ENCODE assay signal across 8 cellular contexts in genomic region chr19:18340237-18340989, GRCh38. TPM values are rescaled to one million over a fixed set of nuclear protein-coding genes. Genes with fewer than 3 reads are reported as not detected.
DNase-seq lines count a peak whose midpoint lies in the region; ATAC-seq and TF ChIP-seq lines count a peak whose summit lies in the region.

Gene PGPEP1, plus strand, starts transcription at chr19:18340598. Its CDS starts 84 bp downstream, at chr19:18340682.

- no peaks in the 10 kb centered on the region for H3K36me3 ChIP-seq in OCI-LY7 (ENCODE audit: insufficient read depth, low read length)
- peaks cover 0 to 5% of the 10 kb centered on the region in 2 donors for H3K36me3 ChIP-seq in muscle layer of duodenum (ENCODE audit: control insufficient read depth in 1 of 2, insufficient read depth in 2 of 2, low read length in 2 of 2)

- H3K4me2 ChIP-seq in OCI-LY7 (ENCODE audit: low read length) = peak within 1 kb of the TSS; percentile 98

- H3K4me3 ChIP-seq in OCI-LY7 (ENCODE audit: low read depth, low read length, poor library complexity, severe bottlenecking) = peak within 1 kb of the TSS; percentile 88
- peak within 1 kb of the TSS; percentile 78 to 94 for H3K4me3 ChIP-seq in muscle layer of duodenum (ENCODE audit: low read depth in 1 of 2, low read length in 2 of 2)

- peak; percentile 17 for DNase-seq in GF-D8 (lab: John Stamatoyannopoulos, UW)
- peak; percentile 81 for DNase-seq in OCI-LY7 (ENCODE audit: low spot score)
- DNase-seq in activated T-cell treated with anti-CD3 and anti-CD28 coated beads, Interleukin-2, amount 50 U/mL, for 4 hours = peak; percentile 59
- no peak for DNase-seq in foreskin melanocyte

- H3K27ac Mint-ChIP-seq in stimulated activated memory B cell treated with anti-CD40 and anti-IgM and Interleukin-4, amounts not matched to agents 10 μg/mL and 1 μg/mL and 100 μg/mL, for 72 hours = peak within 1 kb of the TSS; percentile 53

- POLR2A ChIA-PET in OCI-LY7 (lab: Charles Lee) = interaction anchor here (2.4 kb wide), 2 partner anchors 11 to 59 kb away, joined by 13 to 19 read pairs; partner anchors contain the start of gene JUND

- peak within 1 kb of the TSS; percentile 56 for H3K27ac ChIP-seq in OCI-LY7 (ENCODE audit: low read depth, low read length, poor library complexity, severe bottlenecking)
- H3K27ac ChIP-seq in muscle layer of duodenum (ENCODE audit: low read length) = peak within 1 kb of the TSS; percentile 69

- no TSS peak for BruUV-seq in OCI-LY7 (replicated peaks; lab: Mats Ljungman, UMichigan)

- ATAC-seq in HG02759 (IDR thresholded peaks at IDR 0.05; ENCODE audit: unreplicated experiment) (peak; percentile 63), esophagus mucosa (peak; percentile 59)
- peak; percentile 65 to 69 for ATAC-seq in activated T-cell treated with anti-CD3 and anti-CD28 coated beads, Interleukin-2, amount 50 U/mL, for 4 hours
- peak; percentile 83 for ATAC-seq in stimulated activated memory B cell treated with anti-CD40 and anti-IgM and Interleukin-4, amounts not matched to agents 10 μg/mL and 1 μg/mL and 100 μg/mL, for 72 hours

- TF ChIP-seq CTCF in OCI-LY7 (conservative IDR thresholded peaks at IDR 0.05; ENCODE audit: low read length) = no peak

- intact Hi-C loops in OCI-LY7 (cut with micrococcal nuclease; ENCODE audit: unreplicated experiment) = no loop called here

- no peaks in the 10 kb centered on the region for H3K36me3 Mint-ChIP-seq in activated T-cell treated with anti-CD3 and anti-CD28 coated beads, Interleukin-2, amount 50 U/mL, for 4 hours (ENCODE audit: insufficient read depth)
- H3K36me3 Mint-ChIP-seq in stimulated activated memory B cell treated with anti-CD40 and anti-IgM and Interleukin-4, amounts not matched to agents 10 μg/mL and 1 μg/mL and 100 μg/mL, for 72 hours = peaks cover 4% of the 10 kb centered on the region

- H3K27me3 Mint-ChIP-seq in activated T-cell treated with anti-CD3 and anti-CD28 coated beads, Interleukin-2, amount 50 U/mL, for 4 hours (ENCODE audit: low read depth) = no peaks in the 10 kb centered on the region
- H3K27me3 Mint-ChIP-seq in stimulated activated memory B cell treated with anti-CD40 and anti-IgM and Interleukin-4, amounts not matched to agents 10 μg/mL and 1 μg/mL and 100 μg/mL, for 72 hours = no peaks in the 10 kb centered on the region

- no peaks in the 10 kb centered on the region for H4K20me1 ChIP-seq in OCI-LY7 (ENCODE audit: insufficient read depth, low read length)

- H2AFZ ChIP-seq in OCI-LY7 (ENCODE audit: low read length) = peak within 1 kb of the TSS; percentile 72

- H3K4me1 ChIP-seq in OCI-LY7 (ENCODE audit: insufficient read depth, low read length, poor library complexity, severe bottlenecking) (peaks cover 25% of the 10 kb centered on the region), muscle layer of duodenum (ENCODE audit: control insufficient read depth in 1 of 2, insufficient read depth in 2 of 2, low read length in 2 of 2) (peaks cover 4 to 15% of the 10 kb centered on the region in 2 donors)

- H3K4me3 Mint-ChIP-seq in activated T-cell treated with anti-CD3 and anti-CD28 coated beads, Interleukin-2, amount 50 U/mL, for 4 hours = peak within 1 kb of the TSS; percentile 83
- peak within 1 kb of the TSS; percentile 83 for H3K4me3 Mint-ChIP-seq in stimulated activated memory B cell treated with anti-CD40 and anti-IgM and Interleukin-4, amounts not matched to agents 10 μg/mL and 1 μg/mL and 100 μg/mL, for 72 hours

- peaks cover 17% of the 10 kb centered on the region for H3K4me1 Mint-ChIP-seq in activated T-cell treated with anti-CD3 and anti-CD28 coated beads, Interleukin-2, amount 50 U/mL, for 4 hours (ENCODE audit: low read depth)
- H3K4me1 Mint-ChIP-seq in stimulated activated memory B cell treated with anti-CD40 and anti-IgM and Interleukin-4, amounts not matched to agents 10 μg/mL and 1 μg/mL and 100 μg/mL, for 72 hours = peaks cover 16% of the 10 kb centered on the region

- CTCF ChIA-PET in OCI-LY7 (lab: Charles Lee; ENCODE audit: unreplicated experiment) = interaction anchor here (1.1 to 1.6 kb wide), 3 partner anchors 12 to 61 kb away, joined by 5 to 10 read pairs (median 5); no protein-coding TSS in a partner anchor

- H3K27me3 ChIP-seq in muscle layer of duodenum (ENCODE audit: low read depth, low read length) = no peaks in the 10 kb centered on the region

- no peaks in the 10 kb centered on the region for H3K9me3 Mint-ChIP-seq in activated T-cell treated with anti-CD3 and anti-CD28 coated beads, Interleukin-2, amount 50 U/mL, for 4 hours
- H3K9me3 Mint-ChIP-seq in stimulated activated memory B cell treated with anti-CD40 and anti-IgM and Interleukin-4, amounts not matched to agents 10 μg/mL and 1 μg/mL and 100 μg/mL, for 72 hours = no peaks in the 10 kb centered on the region

- H3K9me3 ChIP-seq in OCI-LY7 (ENCODE audit: low read length) = no peaks in the 10 kb centered on the region
- H3K9me3 ChIP-seq in muscle layer of duodenum (ENCODE audit: control insufficient read depth in 1 of 2, low read length in 2 of 2) = no peaks in the 10 kb centered on the region

- H3K9me2 ChIP-seq in OCI-LY7 (ENCODE audit: insufficient read depth, low read length) = no peaks in the 10 kb centered on the region

- no peaks in the 10 kb centered on the region for H3K79me2 ChIP-seq in OCI-LY7 (ENCODE audit: insufficient read depth, low read depth, low read length)

RNA-seq across cellular contexts. Expression of gene PGPEP1, which starts in this region (rescaled TPM):
- 15.2 and 18.9 TPM in 2 replicates for total RNA-seq in OCI-LY7 (2014; rRNA removed; shearing (Covaris generic))
- total RNA-seq in OCI-LY7 (2022) (44.1 and 54.5 TPM in 2 replicates), esophagus mucosa (5.5 TPM)
- total RNA-seq in activated T-cell treated with anti-CD3 and anti-CD28 coated beads, Interleukin-2, amount 50 U/mL, for 4 hours = 10 to 100 TPM; 12.8 to 14.7 (median 13.0) TPM
